In genomic region chr1:26361605-26362122, GRCh38 we compare ENCODE assay signal across 2 cellular contexts.
TF ChIP-seq lines count a peak whose summit lies in the region.

No MANE protein-coding gene starts in this region.

TF ChIP-seq in IMR-90, 13 proteins besides CTCF, POLR2A, EP300 and RAD21:
- TF ChIP-seq BHLHE40 (IDR thresholded peaks at IDR 0.05; ENCODE audit: low read depth, low read length) (no peak), MAFK (IDR thresholded peaks at IDR 0.05; ENCODE audit: low read depth, low read length) (no peak), FOS (IDR thresholded peaks at IDR 0.05; ENCODE audit: low read depth, low read length) (no peak), RCOR1 (IDR thresholded peaks at IDR 0.05; ENCODE audit: insufficient replicate concordance, low read length) (no peak)
TF ChIP-seq in IMR-90: peak in this region for 0.

TF ChIP-seq in K562, 482 proteins besides CTCF, POLR2A, EP300 and RAD21:
- TF ChIP-seq ZNF740 (CRISPR knock-in tag; IDR thresholded peaks at IDR 0.05): peak; percentile 41; the same call in 1 of the 2 replicates
- TF ChIP-seq ZNF740 (tag; IDR thresholded peaks at IDR 0.05): no peak
- TF ChIP-seq RFX5 (IDR thresholded peaks at IDR 0.05; ENCODE audit: low read depth, low read length): no peak
TF ChIP-seq in K562: peak in this region for 1.
